Comparison of ENCODE assay signal across 8 cellular contexts in the genomic region with DNA sequence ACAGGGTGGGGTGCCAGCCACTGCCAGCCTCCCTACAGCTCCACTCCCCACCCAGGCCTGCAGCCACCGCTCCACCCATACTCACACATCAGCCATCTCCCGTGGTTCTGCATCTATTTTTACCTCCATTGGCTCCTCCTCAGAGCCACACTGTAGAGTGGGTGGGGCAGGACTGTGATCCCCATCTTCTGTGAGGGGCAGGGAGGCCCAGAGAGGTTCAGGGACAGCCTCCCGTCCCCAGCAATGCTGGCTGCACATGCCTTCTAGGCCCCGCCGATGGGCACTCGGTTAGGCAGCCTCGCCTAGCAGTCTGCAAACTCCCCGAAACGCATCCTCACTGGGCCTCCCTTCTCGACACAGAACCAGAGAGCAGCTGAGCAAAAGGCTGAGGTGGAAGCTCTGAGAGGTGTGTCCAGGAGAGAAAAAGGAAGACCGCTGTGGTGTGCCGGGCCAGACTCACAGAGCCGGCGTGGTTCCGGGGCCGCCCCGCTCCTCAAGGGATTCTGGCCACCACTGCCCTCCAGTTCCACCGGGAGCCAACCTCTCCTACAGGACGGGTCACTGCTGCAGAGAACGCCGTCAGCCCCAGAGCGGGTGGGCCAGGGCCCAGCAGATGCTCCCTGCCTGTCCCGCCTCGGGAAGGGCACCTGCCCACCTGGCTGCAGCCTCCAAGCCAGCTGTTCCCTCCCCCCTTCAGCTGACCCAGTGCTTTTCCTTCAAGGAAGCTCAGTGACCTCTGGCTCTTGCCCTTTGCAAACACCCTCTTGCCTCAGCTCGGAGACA.
DNase-seq lines count a peak whose midpoint lies in the region; ATAC-seq and TF ChIP-seq lines count a peak whose summit lies in the region.

No MANE protein-coding gene starts in this region.

- H3K4me1 ChIP-seq in BE2C (peaks cover 10% of the 10 kb centered on the region; the same call in 1 of the 2 replicates), aorta (ENCODE audit: control insufficient read depth in 1 of 2, insufficient read depth in 2 of 2, low read length in 2 of 2) (peaks cover 0 to 4% of the 10 kb centered on the region in 2 donors)

- DNase-seq in BE2C: no peak
- DNase-seq in LNCaP clone FGC (ENCODE audit: low read depth): no peak
- DNase-seq in mesothelial cell of epicardium (ENCODE audit: low spot score in 2 of 2, unreplicated experiment in 2 of 2): no peak
- no peak for DNase-seq in aorta
- no peak for DNase-seq in NCI-H187 (lab: John Stamatoyannopoulos, UW)
- no peak for DNase-seq in COLO829 (ENCODE audit: low spot score)
- DNase-seq in DMS 273 treated with DMSO at 0.1 percent for 48 hours (lab: John Stamatoyannopoulos, UW): no peak

- no peaks in the 10 kb centered on the region for H3K9me3 ChIP-seq in BE2C
- H3K9me3 ChIP-seq in aorta (ENCODE audit: control insufficient read depth, low read length): no peaks in the 10 kb centered on the region

- peaks cover 72% of the 10 kb centered on the region for H3K36me3 Mint-ChIP-seq in dendritic cell treated with granulocyte-macrophage colony-stimulating factor and Interleukin-4, amounts not matched to agents 40 ng/mL and 50 ng/mL, for 4 days (ENCODE audit: low read depth)
- H3K36me3 Mint-ChIP-seq in mesothelial cell of epicardium: no peaks in the 10 kb centered on the region

- TF ChIP-seq CTCF in BE2C (IDR thresholded peaks at IDR 0.05; ENCODE audit: low read depth, low read length) (no peak), LNCaP clone FGC (IDR thresholded peaks at IDR 0.05; ENCODE audit: control insufficient read depth, extremely low read depth, insufficient read depth) (no peak), mesothelial cell of epicardium (IDR thresholded peaks at IDR 0.05; ENCODE audit: unreplicated experiment) (no peak)

- intact Hi-C loops in dendritic cell treated with granulocyte-macrophage colony-stimulating factor and Interleukin-4, amounts not matched to agents 40 ng/mL and 50 ng/mL, for 4 days (cut with micrococcal nuclease): loop anchor here (1.0 kb wide), 1 partner anchor 10 kb away; no protein-coding TSS in a partner anchor
- intact Hi-C loops in aorta (cut with DNase I): loop anchor here in 1 of 2 donors (10.0 kb wide), 1 partner anchor 103 kb away; no protein-coding TSS in a partner anchor

- no peaks in the 10 kb centered on the region for H3K27me3 Mint-ChIP-seq in dendritic cell treated with granulocyte-macrophage colony-stimulating factor and Interleukin-4, amounts not matched to agents 40 ng/mL and 50 ng/mL, for 4 days
- H3K27me3 Mint-ChIP-seq in mesothelial cell of epicardium (ENCODE audit: low read depth): no peaks in the 10 kb centered on the region

- H3K27me3 ChIP-seq in BE2C (no peaks in the 10 kb centered on the region), aorta (ENCODE audit: control insufficient read depth in 1 of 2, insufficient read depth in 2 of 2, low read length in 1 of 2) (no peaks in the 10 kb centered on the region)

- H3K4me3 ChIP-seq in BE2C (ENCODE audit: low read depth, low read length): peak overlapping the region; percentile 61
- peak overlapping the region; percentile 63 for H3K4me3 ChIP-seq in LNCaP clone FGC (ENCODE audit: low read depth, low read length)
- H3K4me3 ChIP-seq in aorta (ENCODE audit: low read length in 2 of 2): peak overlapping the region; percentile 66 to 88

- peak overlapping the region; percentile 97 for H3K27ac Mint-ChIP-seq in dendritic cell treated with granulocyte-macrophage colony-stimulating factor and Interleukin-4, amounts not matched to agents 40 ng/mL and 50 ng/mL, for 4 days
- peak overlapping the region; percentile 43 for H3K27ac Mint-ChIP-seq in mesothelial cell of epicardium

- WGBS in aorta, 2 donors: 3 to 4% methylated on average over 21 to 25 of the region's 25 CpGs

- ATAC-seq in aorta (ENCODE audit: low FRiP score): peak; percentile 43

- no peaks in the 10 kb centered on the region for H3K9me3 Mint-ChIP-seq in dendritic cell treated with granulocyte-macrophage colony-stimulating factor and Interleukin-4, amounts not matched to agents 40 ng/mL and 50 ng/mL, for 4 days
- no peaks in the 10 kb centered on the region for H3K9me3 Mint-ChIP-seq in mesothelial cell of epicardium

- H3K4me1 Mint-ChIP-seq in dendritic cell treated with granulocyte-macrophage colony-stimulating factor and Interleukin-4, amounts not matched to agents 40 ng/mL and 50 ng/mL, for 4 days (ENCODE audit: low read depth): peaks cover 79% of the 10 kb centered on the region
- H3K4me1 Mint-ChIP-seq in mesothelial cell of epicardium: peaks cover 38% of the 10 kb centered on the region

- peak overlapping the region; percentile 70 to 92 for H3K27ac ChIP-seq in aorta (ENCODE audit: low read depth in 1 of 2, low read length in 2 of 2)

- H3K36me3 ChIP-seq in BE2C (no peaks in the 10 kb centered on the region), aorta (ENCODE audit: control insufficient read depth in 1 of 2, insufficient read depth in 2 of 2, low read length in 1 of 2) (no peaks in the 10 kb centered on the region)

- peak overlapping the region; percentile 94 for H3K4me3 Mint-ChIP-seq in dendritic cell treated with granulocyte-macrophage colony-stimulating factor and Interleukin-4, amounts not matched to agents 40 ng/mL and 50 ng/mL, for 4 days
- peak overlapping the region; percentile 64 for H3K4me3 Mint-ChIP-seq in mesothelial cell of epicardium
